In the genomic region with DNA sequence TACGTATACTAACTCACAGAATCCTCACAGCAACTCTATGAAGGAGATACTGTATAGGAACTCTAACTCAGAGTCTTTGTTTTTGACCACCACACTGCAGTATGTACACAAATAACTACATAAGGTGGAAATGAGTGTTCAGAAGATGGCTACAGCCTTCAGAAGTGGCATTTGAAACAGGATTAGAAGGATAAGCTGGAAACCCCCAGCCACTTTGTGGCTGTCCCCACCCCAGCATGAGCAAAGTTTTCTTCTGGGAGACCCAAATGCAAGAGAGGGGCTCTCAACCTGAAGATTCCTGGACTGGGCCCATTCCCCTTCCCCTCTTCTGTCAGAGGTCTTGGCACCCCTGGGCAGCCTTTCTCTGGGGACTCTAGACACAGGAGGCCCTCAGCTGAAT, we compare ENCODE assay signal across 2 cellular contexts.
TF ChIP-seq lines count a peak whose summit lies in the region.

No MANE protein-coding gene starts in this region.

TF ChIP-seq in IMR-90, 13 proteins besides CTCF, POLR2A, EP300 and RAD21:
- TF ChIP-seq MAZ (IDR thresholded peaks at IDR 0.05; ENCODE audit: borderline replicate concordance, low read depth, low read length) (no peak), CEBPB (IDR thresholded peaks at IDR 0.05; ENCODE audit: low read depth, low read length) (no peak), MAFK (IDR thresholded peaks at IDR 0.05; ENCODE audit: low read depth, low read length) (no peak), SMC3 (IDR thresholded peaks at IDR 0.05; ENCODE audit: low read depth, low read length) (no peak)
- TF ChIP-seq, protein P1, sequence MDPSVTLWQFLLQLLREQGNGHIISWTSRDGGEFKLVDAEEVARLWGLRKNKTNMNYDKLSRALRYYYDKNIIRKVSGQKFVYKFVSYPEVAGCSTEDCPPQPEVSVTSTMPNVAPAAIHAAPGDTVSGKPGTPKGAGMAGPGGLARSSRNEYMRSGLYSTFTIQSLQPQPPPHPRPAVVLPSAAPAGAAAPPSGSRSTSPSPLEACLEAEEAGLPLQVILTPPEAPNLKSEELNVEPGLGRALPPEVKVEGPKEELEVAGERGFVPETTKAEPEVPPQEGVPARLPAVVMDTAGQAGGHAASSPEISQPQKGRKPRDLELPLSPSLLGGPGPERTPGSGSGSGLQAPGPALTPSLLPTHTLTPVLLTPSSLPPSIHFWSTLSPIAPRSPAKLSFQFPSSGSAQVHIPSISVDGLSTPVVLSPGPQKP (IDR thresholded peaks at IDR 0.05; ENCODE audit: borderline replicate concordance, low read depth, low read length) = no peak
TF ChIP-seq in IMR-90: peak in this region for 0.

TF ChIP-seq in HepG2, 621 proteins besides CTCF, POLR2A, EP300 and RAD21:
- TF ChIP-seq ZNF30 (CRISPR knock-in tag; IDR thresholded peaks at IDR 0.05) = no peak
- no peak for TF ChIP-seq MIER3 (CRISPR knock-in tag; IDR thresholded peaks at IDR 0.05; ENCODE audit: borderline replicate concordance)
- TF ChIP-seq ZKSCAN8 (CRISPR knock-in tag; IDR thresholded peaks at IDR 0.05; ENCODE audit: borderline replicate concordance) = no peak
- TF ChIP-seq ZNF382 (CRISPR knock-in tag; IDR thresholded peaks at IDR 0.05; ENCODE audit: borderline replicate concordance) = no peak
- no peak for TF ChIP-seq ZNF296 (CRISPR knock-in tag; conservative IDR thresholded peaks at IDR 0.05)
- TF ChIP-seq ZNF562 (CRISPR knock-in tag; IDR thresholded peaks at IDR 0.05; ENCODE audit: borderline replicate concordance) = no peak
- no peak for TF ChIP-seq U2AF1 (optimal IDR thresholded peaks at IDR 0.05; ENCODE audit: low read depth, low read length)
- TF ChIP-seq, protein P2, sequence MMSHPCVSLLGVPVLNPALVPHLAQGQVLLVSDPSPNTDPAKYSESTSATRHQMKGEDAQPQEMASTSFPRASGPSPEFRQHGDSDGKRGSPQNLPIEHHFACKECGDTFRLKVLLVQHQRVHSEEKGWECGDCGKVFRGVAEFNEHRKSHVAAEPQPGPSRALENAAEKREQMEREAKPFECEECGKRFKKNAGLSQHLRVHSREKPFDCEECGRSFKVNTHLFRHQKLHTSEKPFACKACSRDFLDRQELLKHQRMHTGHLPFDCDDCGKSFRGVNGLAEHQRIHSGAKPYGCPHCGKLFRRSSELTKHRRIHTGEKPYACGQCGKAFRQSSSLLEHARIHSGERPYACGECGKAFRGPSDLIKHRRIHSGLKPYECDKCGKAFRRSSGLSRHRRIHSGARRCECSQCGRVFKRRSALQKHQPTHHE (CRISPR knock-in tag; IDR thresholded peaks at IDR 0.05; ENCODE audit: borderline replicate concordance) = no peak
- TF ChIP-seq, protein P3, sequence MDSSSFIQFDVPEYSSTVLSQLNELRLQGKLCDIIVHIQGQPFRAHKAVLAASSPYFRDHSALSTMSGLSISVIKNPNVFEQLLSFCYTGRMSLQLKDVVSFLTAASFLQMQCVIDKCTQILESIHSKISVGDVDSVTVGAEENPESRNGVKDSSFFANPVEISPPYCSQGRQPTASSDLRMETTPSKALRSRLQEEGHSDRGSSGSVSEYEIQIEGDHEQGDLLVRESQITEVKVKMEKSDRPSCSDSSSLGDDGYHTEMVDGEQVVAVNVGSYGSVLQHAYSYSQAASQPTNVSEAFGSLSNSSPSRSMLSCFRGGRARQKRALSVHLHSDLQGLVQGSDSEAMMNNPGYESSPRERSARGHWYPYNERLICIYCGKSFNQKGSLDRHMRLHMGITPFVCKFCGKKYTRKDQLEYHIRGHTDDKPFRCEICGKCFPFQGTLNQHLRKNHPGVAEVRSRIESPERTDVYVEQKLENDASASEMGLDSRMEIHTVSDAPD (CRISPR knock-in tag; IDR thresholded peaks at IDR 0.05) = no peak
- TF ChIP-seq LCORL (IDR thresholded peaks at IDR 0.05) = no peak
- TF ChIP-seq LCORL (CRISPR knock-in tag; IDR thresholded peaks at IDR 0.05) = no peak
- TF ChIP-seq, protein P4, sequence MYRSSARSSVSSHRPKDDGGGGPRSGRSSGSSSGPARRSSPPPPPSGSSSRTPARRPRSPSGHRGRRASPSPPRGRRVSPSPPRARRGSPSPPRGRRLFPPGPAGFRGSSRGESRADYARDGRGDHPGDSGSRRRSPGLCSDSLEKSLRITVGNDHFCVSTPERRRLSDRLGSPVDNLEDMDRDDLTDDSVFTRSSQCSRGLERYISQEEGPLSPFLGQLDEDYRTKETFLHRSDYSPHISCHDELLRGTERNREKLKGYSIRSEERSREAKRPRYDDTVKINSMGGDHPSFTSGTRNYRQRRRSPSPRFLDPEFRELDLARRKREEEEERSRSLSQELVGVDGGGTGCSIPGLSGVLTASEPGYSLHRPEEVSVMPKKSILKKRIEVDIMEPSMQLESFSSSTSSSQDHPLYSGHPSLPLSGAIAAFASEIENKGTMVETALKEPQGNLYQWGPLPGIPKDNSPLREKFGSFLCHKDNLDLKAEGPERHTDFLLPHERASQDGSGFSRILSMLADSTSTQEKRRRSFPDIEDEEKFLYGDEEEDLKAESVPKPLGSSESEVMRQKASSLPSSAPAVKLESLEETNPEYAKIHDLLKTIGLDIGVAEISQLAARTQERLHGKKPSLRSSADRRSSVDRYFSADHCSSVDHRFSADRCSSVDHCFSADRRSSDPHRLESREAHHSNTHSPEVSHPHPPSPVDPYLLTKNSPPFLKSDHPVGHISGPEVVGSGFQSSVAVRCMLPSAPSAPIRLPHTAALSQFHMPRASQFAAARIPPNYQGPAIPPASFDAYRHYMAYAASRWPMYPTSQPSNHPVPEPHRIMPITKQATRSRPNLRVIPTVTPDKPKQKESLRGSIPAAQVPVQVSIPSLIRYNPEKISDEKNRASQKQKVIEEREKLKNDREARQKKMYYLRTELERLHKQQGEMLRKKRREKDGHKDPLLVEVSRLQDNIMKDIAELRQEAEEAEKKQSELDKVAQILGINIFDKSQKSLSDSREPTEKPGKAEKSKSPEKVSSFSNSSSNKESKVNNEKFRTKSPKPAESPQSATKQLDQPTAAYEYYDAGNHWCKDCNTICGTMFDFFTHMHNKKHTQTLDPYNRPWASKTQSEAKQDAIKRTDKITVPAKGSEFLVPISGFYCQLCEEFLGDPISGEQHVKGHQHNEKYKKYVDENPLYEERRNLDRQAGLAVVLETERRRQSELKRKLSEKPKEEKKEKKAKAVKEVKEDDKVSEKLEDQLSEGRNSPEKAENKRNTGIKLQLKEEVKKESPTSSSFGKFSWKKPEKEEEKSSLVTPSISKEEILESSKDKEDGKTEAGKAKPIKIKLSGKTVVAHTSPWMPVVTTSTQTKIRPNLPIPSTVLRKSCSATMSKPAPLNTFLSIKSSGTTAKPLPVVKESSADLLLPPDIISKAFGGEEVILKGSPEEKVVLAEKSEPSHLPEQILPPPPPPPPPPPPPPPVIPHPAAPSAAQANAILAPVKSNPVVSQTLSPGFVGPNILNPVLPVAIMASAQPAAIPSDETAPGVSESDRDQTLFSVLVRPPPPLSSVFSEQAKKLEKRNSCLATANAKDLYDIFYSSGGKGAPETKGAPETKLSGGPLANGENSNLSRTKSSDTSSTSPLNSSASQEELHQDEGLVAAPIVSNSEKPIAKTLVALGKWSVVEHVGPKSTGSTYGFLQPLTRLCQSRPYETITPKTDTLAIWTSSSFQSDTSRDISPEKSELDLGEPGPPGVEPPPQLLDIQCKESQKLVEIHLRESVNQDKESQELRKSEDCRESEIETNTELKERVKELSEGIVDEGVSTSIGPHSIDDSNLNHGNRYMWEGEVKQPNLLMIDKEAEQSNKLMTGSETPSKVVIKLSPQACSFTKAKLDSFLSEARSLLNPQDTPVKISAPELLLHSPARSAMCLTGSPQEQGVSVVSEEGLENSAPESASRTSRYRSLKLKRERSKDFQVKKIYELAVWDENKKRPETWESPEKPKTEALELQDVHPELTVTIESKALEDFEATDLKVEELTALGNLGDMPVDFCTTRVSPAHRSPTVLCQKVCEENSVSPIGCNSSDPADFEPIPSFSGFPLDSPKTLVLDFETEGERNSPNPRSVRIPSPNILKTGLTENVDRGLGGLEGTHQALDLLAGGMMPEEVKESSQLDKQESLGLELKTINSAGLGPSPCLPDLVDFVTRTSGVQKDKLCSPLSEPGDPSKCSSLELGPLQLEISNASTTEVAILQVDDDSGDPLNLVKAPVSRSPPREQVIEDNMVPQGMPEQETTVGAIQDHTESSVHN (CRISPR knock-in tag; IDR thresholded peaks at IDR 0.05) = no peak
- TF ChIP-seq, protein P5, sequence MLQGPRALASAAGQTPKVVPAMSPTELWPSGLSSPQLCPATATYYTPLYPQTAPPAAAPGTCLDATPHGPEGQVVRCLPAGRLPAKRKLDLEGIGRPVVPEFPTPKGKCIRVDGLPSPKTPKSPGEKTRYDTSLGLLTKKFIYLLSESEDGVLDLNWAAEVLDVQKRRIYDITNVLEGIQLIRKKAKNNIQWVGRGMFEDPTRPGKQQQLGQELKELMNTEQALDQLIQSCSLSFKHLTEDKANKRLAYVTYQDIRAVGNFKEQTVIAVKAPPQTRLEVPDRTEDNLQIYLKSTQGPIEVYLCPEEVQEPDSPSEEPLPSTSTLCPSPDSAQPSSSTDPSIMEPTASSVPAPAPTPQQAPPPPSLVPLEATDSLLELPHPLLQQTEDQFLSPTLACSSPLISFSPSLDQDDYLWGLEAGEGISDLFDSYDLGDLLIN (CRISPR knock-in tag; IDR thresholded peaks at IDR 0.05; ENCODE audit: borderline replicate concordance) = no peak
- no peak for TF ChIP-seq ZNF484 (CRISPR knock-in tag; IDR thresholded peaks at IDR 0.05; ENCODE audit: borderline replicate concordance, low read depth)
- no peak for TF ChIP-seq ZSCAN29 (CRISPR knock-in tag; conservative IDR thresholded peaks at IDR 0.05)
- TF ChIP-seq, protein P6, sequence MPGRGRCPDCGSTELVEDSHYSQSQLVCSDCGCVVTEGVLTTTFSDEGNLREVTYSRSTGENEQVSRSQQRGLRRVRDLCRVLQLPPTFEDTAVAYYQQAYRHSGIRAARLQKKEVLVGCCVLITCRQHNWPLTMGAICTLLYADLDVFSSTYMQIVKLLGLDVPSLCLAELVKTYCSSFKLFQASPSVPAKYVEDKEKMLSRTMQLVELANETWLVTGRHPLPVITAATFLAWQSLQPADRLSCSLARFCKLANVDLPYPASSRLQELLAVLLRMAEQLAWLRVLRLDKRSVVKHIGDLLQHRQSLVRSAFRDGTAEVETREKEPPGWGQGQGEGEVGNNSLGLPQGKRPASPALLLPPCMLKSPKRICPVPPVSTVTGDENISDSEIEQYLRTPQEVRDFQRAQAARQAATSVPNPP (CRISPR knock-in tag; IDR thresholded peaks at IDR 0.05) = no peak
- TF ChIP-seq ZBTB1 (CRISPR knock-in tag; IDR thresholded peaks at IDR 0.05; ENCODE audit: borderline replicate concordance) = no peak
- TF ChIP-seq NFIB (CRISPR knock-in tag; IDR thresholded peaks at IDR 0.05; ENCODE audit: borderline replicate concordance) = no peak
- no peak for TF ChIP-seq KLF15 (CRISPR knock-in tag; IDR thresholded peaks at IDR 0.05; ENCODE audit: borderline replicate concordance)
- no peak for TF ChIP-seq THAP11 (CRISPR knock-in tag; IDR thresholded peaks at IDR 0.05)
- TF ChIP-seq, protein P7, sequence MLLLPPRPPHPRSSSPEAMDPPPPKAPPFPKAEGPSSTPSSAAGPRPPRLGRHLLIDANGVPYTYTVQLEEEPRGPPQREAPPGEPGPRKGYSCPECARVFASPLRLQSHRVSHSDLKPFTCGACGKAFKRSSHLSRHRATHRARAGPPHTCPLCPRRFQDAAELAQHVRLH (CRISPR knock-in tag; IDR thresholded peaks at IDR 0.05; ENCODE audit: borderline replicate concordance, low read depth) = no peak
